Comparison of ENCODE assay signal across 8 cellular contexts in the genomic region with DNA sequence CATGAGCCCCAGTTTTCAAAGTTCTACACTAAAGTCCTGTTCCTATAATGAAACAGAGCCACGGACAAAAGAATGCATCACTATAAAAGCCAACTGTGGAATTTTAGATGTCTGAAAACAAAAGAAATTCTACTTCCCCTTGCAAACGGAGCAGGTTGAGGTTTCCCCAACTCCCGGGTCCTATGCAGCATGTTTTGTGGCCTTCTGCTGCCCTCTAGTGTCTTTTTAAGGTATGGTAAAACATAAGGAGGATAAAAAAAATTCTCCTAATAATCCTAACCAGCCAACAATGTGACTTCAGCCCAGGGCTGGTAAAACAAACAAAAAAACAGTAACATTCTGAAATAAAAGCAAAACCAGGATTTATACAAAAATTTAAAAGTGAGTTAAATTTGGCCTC.
DNase-seq lines count a peak whose midpoint lies in the region; ATAC-seq and TF ChIP-seq lines count a peak whose summit lies in the region.

No MANE protein-coding gene starts in this region.

- H3K4me1 ChIP-seq in DND-41 (ENCODE audit: insufficient read depth, low read length) (peaks cover 6% of the 10 kb centered on the region; the same call in 1 of the 2 replicates), gastroesophageal sphincter (peaks cover 0 to 9% (median 4%) of the 10 kb centered on the region in 3 donors)

- no peak for TF ChIP-seq EP300 in gastroesophageal sphincter (IDR thresholded peaks at IDR 0.05)

- WGBS in gastroesophageal sphincter (ENCODE audit: low coverage in 1 of 2), 2 donors: 0 to 3% methylated on average over 3 of the region's 3 CpGs

- H3K36me3 ChIP-seq in DND-41 (ENCODE audit: insufficient read depth, low read length) (no peaks in the 10 kb centered on the region), gastroesophageal sphincter (no peaks in the 10 kb centered on the region), MG63 (no peaks in the 10 kb centered on the region)

- H3K9ac ChIP-seq in DND-41 (ENCODE audit: low read depth, low read length): no peak overlapping the region

- H3K27me3 ChIP-seq in DND-41 (ENCODE audit: insufficient read depth, low read length, poor library complexity) (no peaks in the 10 kb centered on the region), gastroesophageal sphincter (no peaks in the 10 kb centered on the region), MG63 (no peaks in the 10 kb centered on the region)

- peak; percentile 37 for DNase-seq in DND-41
- DNase-seq in NCI-H2196 (lab: John Stamatoyannopoulos, UW; ENCODE audit: unreplicated experiment): peak; percentile 56
- peak; percentile 4 to 7 for DNase-seq in activated CD4-positive, alpha-beta T cell treated with anti-CD3 and anti-CD28 coated beads, Interleukin-2, amount 50 U/mL, for 48 hours
- DNase-seq in pons (ENCODE audit: low spot score): peak; percentile 81
- DNase-seq in MG63: no peak

- H3K4me3 ChIP-seq in DND-41 (ENCODE audit: low read depth in 1 of 2, low read length in 2 of 2) (no peak overlapping the region), gastroesophageal sphincter (peak overlapping the region in 1 of 2 donors; percentile 8), MG63 (no peak overlapping the region)

- no peaks in the 10 kb centered on the region for H4K20me1 ChIP-seq in DND-41 (ENCODE audit: insufficient read depth, low read length)

- H3K9me3 ChIP-seq in DND-41 (ENCODE audit: insufficient read depth, low read length, severe bottlenecking): no peaks in the 10 kb centered on the region
- no peaks in the 10 kb centered on the region for H3K9me3 ChIP-seq in gastroesophageal sphincter
- H3K9me3 ChIP-seq in MG63: no peaks in the 10 kb centered on the region

- ATAC-seq in DND-41 (ENCODE audit: insufficient read depth, low read depth): peak; percentile 85
- ATAC-seq in GM19372 (IDR thresholded peaks at IDR 0.05; ENCODE audit: low read depth, unreplicated experiment): peak; percentile 85
- ATAC-seq in HG03280 (IDR thresholded peaks at IDR 0.05; ENCODE audit: unreplicated experiment): peak; percentile 91
- no peak for ATAC-seq in gastroesophageal sphincter

- peak overlapping the region; percentile 32 for H3K4me2 ChIP-seq in DND-41 (ENCODE audit: insufficient read depth, low read length)

- no peak for TF ChIP-seq POLR2A in gastroesophageal sphincter (IDR thresholded peaks at IDR 0.05)

- TF ChIP-seq CTCF in DND-41 (IDR thresholded peaks at IDR 0.05; ENCODE audit: borderline replicate concordance, extremely low read depth, low read length, poor library complexity, severe bottlenecking) (peak; percentile 74), gastroesophageal sphincter (IDR thresholded peaks at IDR 0.05) (peak; percentile 41 to 78 (median 42))

- H2AFZ ChIP-seq in DND-41 (ENCODE audit: low read depth, low read length): peak overlapping the region; percentile 6

- H3K27ac ChIP-seq in DND-41 (ENCODE audit: low read length): no peak overlapping the region
- no peak overlapping the region for H3K27ac ChIP-seq in gastroesophageal sphincter

- H3K79me2 ChIP-seq in DND-41 (ENCODE audit: insufficient read depth, low read length): no peaks in the 10 kb centered on the region
